Comparison of ENCODE assay signal across 11 cellular contexts in genomic region chr20:18986895-18987580, GRCh38.
"Had no signal": no experiment of that assay in that cellular context is flagged by ENCODE, and none has a peak within 500 bp of the region (broad histone marks: within the 10 kb centered on the region; RNA-seq: fewer than 3 reads in every experiment).

No MANE protein-coding gene starts in this region.

- H3K27ac Mint-ChIP-seq: activated T-helper 2 cell treated with anti-CD3 and anti-CD28 coated beads, Interferon-gamma antibody, Interleukin-2, Interleukin-4, amounts not matched to agents 10 μg/mL and 5 μg/mL and 100 μg/mL, durations not matched to agents 14 hours and 24 hours and 36 hours; brain; dendritic cell treated with granulocyte-macrophage colony-stimulating factor and Interleukin-4, amounts not matched to agents 40 ng/mL and 50 ng/mL, for 4 days; natural killer cell treated with Interleukin-12 subunit alpha and Interleukin-12 subunit beta and Interleukin-15 and Interleukin-18, amount 100 ng/mL, for 72 hours; stimulated activated effector memory CD8-positive, alpha-beta T cell treated with anti-CD3 and anti-CD28 coated beads, Interleukin-12 subunit alpha, Interleukin-12 subunit beta, amount 100 ng/mL, for 72 hours had no signal

- H3K9me3 Mint-ChIP-seq: activated T-helper 2 cell treated with anti-CD3 and anti-CD28 coated beads, Interferon-gamma antibody, Interleukin-2, Interleukin-4, amounts not matched to agents 10 μg/mL and 5 μg/mL and 100 μg/mL, durations not matched to agents 14 hours and 24 hours and 36 hours; brain; dendritic cell treated with granulocyte-macrophage colony-stimulating factor and Interleukin-4, amounts not matched to agents 40 ng/mL and 50 ng/mL, for 4 days; natural killer cell treated with Interleukin-12 subunit alpha and Interleukin-12 subunit beta and Interleukin-15 and Interleukin-18, amount 100 ng/mL, for 72 hours; stimulated activated effector memory CD8-positive, alpha-beta T cell treated with anti-CD3 and anti-CD28 coated beads, Interleukin-12 subunit alpha, Interleukin-12 subunit beta, amount 100 ng/mL, for 72 hours had no signal

- ATAC-seq: left colon; natural killer cell treated with Interleukin-12 subunit alpha and Interleukin-12 subunit beta and Interleukin-15 and Interleukin-18, amount 100 ng/mL, for 72 hours; stimulated activated effector memory CD8-positive, alpha-beta T cell treated with anti-CD3 and anti-CD28 coated beads, Interleukin-12 subunit alpha, Interleukin-12 subunit beta, amount 100 ng/mL, for 72 hours had no signal

- H3K4me3 Mint-ChIP-seq: brain; dendritic cell treated with granulocyte-macrophage colony-stimulating factor and Interleukin-4, amounts not matched to agents 40 ng/mL and 50 ng/mL, for 4 days; natural killer cell treated with Interleukin-12 subunit alpha and Interleukin-12 subunit beta and Interleukin-15 and Interleukin-18, amount 100 ng/mL, for 72 hours; stimulated activated effector memory CD8-positive, alpha-beta T cell treated with anti-CD3 and anti-CD28 coated beads, Interleukin-12 subunit alpha, Interleukin-12 subunit beta, amount 100 ng/mL, for 72 hours had no signal

- DNase-seq: activated naive CD4-positive, alpha-beta T cell treated with anti-CD3 and anti-CD28 coated beads, Interleukin-2, amount 50 U/mL, for 16 hours; cerebellar nuclear complex; left colon; mucosa of descending colon; T-helper 2 cell had no signal

- H3K9me3 ChIP-seq: mucosa of descending colon had no signal

- H3K27me3 Mint-ChIP-seq: brain; dendritic cell treated with granulocyte-macrophage colony-stimulating factor and Interleukin-4, amounts not matched to agents 40 ng/mL and 50 ng/mL, for 4 days had no signal

- H3K36me3 Mint-ChIP-seq: brain; natural killer cell treated with Interleukin-12 subunit alpha and Interleukin-12 subunit beta and Interleukin-15 and Interleukin-18, amount 100 ng/mL, for 72 hours; stimulated activated effector memory CD8-positive, alpha-beta T cell treated with anti-CD3 and anti-CD28 coated beads, Interleukin-12 subunit alpha, Interleukin-12 subunit beta, amount 100 ng/mL, for 72 hours had no signal

- H3K4me1 Mint-ChIP-seq: stimulated activated effector memory CD8-positive, alpha-beta T cell treated with anti-CD3 and anti-CD28 coated beads, Interleukin-12 subunit alpha, Interleukin-12 subunit beta, amount 100 ng/mL, for 72 hours had no signal

- H3K4me3 ChIP-seq: mucosa of descending colon, smooth muscle cell had no signal

- H3K4me2 ChIP-seq: smooth muscle cell had no signal
